Comparison of ENCODE assay signal across 19 cellular contexts in genomic region chr5:6859001-6859400, GRCh38.
"Had no signal": no experiment of that assay in that cellular context is flagged by ENCODE, and none has a peak within 500 bp of the region (broad histone marks: within the 10 kb centered on the region; RNA-seq: fewer than 3 reads in every experiment).

No MANE protein-coding gene starts in this region.

- H3K27ac ChIP-seq: left lung, tibial artery had no signal

- H3K27me3 ChIP-seq: left lung, tibial artery had no signal

- H3K4me1 ChIP-seq: left lung, tibial artery had no signal

- H3K36me3 Mint-ChIP-seq: brain, immature natural killer cell had no signal

- ATAC-seq: activated T-cell treated with anti-CD3 and anti-CD28 coated beads, Interleukin-2, amount 50 U/mL, for 4 hours; left lung; naive thymus-derived CD8-positive, alpha-beta T cell; stimulated activated naive CD8-positive, alpha-beta T cell treated with anti-CD3 and anti-CD28 coated beads, Interleukin-15, amount 100 ng/mL, for 72 hours; T-helper 17 cell had no signal

- H3K27me3 Mint-ChIP-seq: activated naive CD4-positive, alpha-beta T cell treated with anti-CD3 and anti-CD28 coated beads, Interleukin-2, amount 50 U/mL, for 24 hours; stimulated activated naive CD8-positive, alpha-beta T cell treated with anti-CD3 and anti-CD28 coated beads, Interleukin-15, amount 100 ng/mL, for 72 hours had no signal

- H3K4me3 Mint-ChIP-seq: activated naive CD4-positive, alpha-beta T cell treated with anti-CD3 and anti-CD28 coated beads, Interleukin-2, amount 50 U/mL, for 24 hours; activated T-cell treated with anti-CD3 and anti-CD28 coated beads, Interleukin-2, amount 50 U/mL, for 4 hours; brain; immature natural killer cell; naive thymus-derived CD8-positive, alpha-beta T cell; stimulated activated naive CD8-positive, alpha-beta T cell treated with anti-CD3 and anti-CD28 coated beads, Interleukin-15, amount 100 ng/mL, for 72 hours; T-helper 17 cell had no signal

- H3K27ac Mint-ChIP-seq: activated naive CD4-positive, alpha-beta T cell treated with anti-CD3 and anti-CD28 coated beads, Interleukin-2, amount 50 U/mL, for 24 hours; brain; immature natural killer cell; progenitor cell of endocrine pancreas; stimulated activated naive CD8-positive, alpha-beta T cell treated with anti-CD3 and anti-CD28 coated beads, Interleukin-15, amount 100 ng/mL, for 72 hours; T-helper 17 cell had no signal

- H3K9me3 Mint-ChIP-seq: activated naive CD4-positive, alpha-beta T cell treated with anti-CD3 and anti-CD28 coated beads, Interleukin-2, amount 50 U/mL, for 24 hours had no signal

- DNase-seq: activated CD4-positive, alpha-beta T cell treated with anti-CD3 and anti-CD28 coated beads for 4 hours; activated CD4-positive, alpha-beta T cell treated with anti-CD3 and anti-CD28 coated beads, Interleukin-2, amount 50 U/mL, for 48 hours; activated CD4-positive, CD25-positive, alpha-beta regulatory T cell; activated CD8-positive, alpha-beta memory T cell treated with anti-CD3 and anti-CD28 coated beads, Interleukin-2, amount 50 U/mL, for 48 hours; activated T-cell treated with anti-CD3 and anti-CD28 coated beads, Interleukin-2, amount 50 U/mL, for 4 hours; anterior cingulate cortex; cortex of kidney; immature natural killer cell; left lung; naive thymus-derived CD8-positive, alpha-beta T cell; stimulated activated CD4-positive, alpha-beta T cell treated with anti-CD3 and anti-CD28 coated beads, Interleukin-1b, Interleukin-23, amount 100 ng/mL, for 48 hours; stimulated activated naive CD8-positive, alpha-beta T cell treated with anti-CD3 and anti-CD28 coated beads, Interleukin-15, amount 100 ng/mL, for 72 hours; SW 1271; T-helper 17 cell; tibial artery had no signal

- H3K4me1 Mint-ChIP-seq: activated naive CD4-positive, alpha-beta T cell treated with anti-CD3 and anti-CD28 coated beads, Interleukin-2, amount 50 U/mL, for 24 hours; brain; immature natural killer cell; naive thymus-derived CD8-positive, alpha-beta T cell; stimulated activated naive CD8-positive, alpha-beta T cell treated with anti-CD3 and anti-CD28 coated beads, Interleukin-15, amount 100 ng/mL, for 72 hours; T-helper 17 cell had no signal

- H3K36me3 ChIP-seq: left lung, tibial artery had no signal

- H3K4me3 ChIP-seq: left lung, lung, tibial artery had no signal
